In genomic region chr1:58903450-58904298, GRCh38 we compare ENCODE assay signal across 1 cellular context.
TF ChIP-seq lines count a peak whose summit lies in the region.

No MANE protein-coding gene starts in this region.

TF ChIP-seq in WTC11, 78 proteins besides CTCF, POLR2A, EP300 and RAD21 (continued from another document):
- TF ChIP-seq, protein P1, sequence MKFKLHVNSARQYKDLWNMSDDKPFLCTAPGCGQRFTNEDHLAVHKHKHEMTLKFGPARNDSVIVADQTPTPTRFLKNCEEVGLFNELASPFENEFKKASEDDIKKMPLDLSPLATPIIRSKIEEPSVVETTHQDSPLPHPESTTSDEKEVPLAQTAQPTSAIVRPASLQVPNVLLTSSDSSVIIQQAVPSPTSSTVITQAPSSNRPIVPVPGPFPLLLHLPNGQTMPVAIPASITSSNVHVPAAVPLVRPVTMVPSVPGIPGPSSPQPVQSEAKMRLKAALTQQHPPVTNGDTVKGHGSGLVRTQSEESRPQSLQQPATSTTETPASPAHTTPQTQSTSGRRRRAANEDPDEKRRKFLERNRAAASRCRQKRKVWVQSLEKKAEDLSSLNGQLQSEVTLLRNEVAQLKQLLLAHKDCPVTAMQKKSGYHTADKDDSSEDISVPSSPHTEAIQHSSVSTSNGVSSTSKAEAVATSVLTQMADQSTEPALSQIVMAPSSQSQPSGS (CRISPR knock-in tag; IDR thresholded peaks at IDR 0.05; ENCODE audit: borderline replicate concordance, low read depth) = no peak
- 0 out of 2 replicates have a peak, but pooled peaks have one; percentile 34 for TF ChIP-seq ZNF281 (CRISPR knock-in tag; IDR thresholded peaks at IDR 0.05)
- no peak for TF ChIP-seq ZSCAN18 (CRISPR knock-in tag; IDR thresholded peaks at IDR 0.05)
- no peak for TF ChIP-seq NFATC4 (CRISPR knock-in tag; IDR thresholded peaks at IDR 0.05)
- TF ChIP-seq FOXP1 (CRISPR knock-in tag; IDR thresholded peaks at IDR 0.05; ENCODE audit: borderline replicate concordance) = 0 out of 2 replicates have a peak, but pooled peaks have one; percentile 64
- peak; percentile 21; the same call in 1 of the 2 replicates for TF ChIP-seq MAX (CRISPR knock-in tag; IDR thresholded peaks at IDR 0.05)
- no peak for TF ChIP-seq NR2C2 (CRISPR knock-in tag; IDR thresholded peaks at IDR 0.05)
- TF ChIP-seq ZNF232 (CRISPR knock-in tag; IDR thresholded peaks at IDR 0.05) = peak; percentile 45; the same call in 1 of the 2 replicates
- TF ChIP-seq, protein P2, sequence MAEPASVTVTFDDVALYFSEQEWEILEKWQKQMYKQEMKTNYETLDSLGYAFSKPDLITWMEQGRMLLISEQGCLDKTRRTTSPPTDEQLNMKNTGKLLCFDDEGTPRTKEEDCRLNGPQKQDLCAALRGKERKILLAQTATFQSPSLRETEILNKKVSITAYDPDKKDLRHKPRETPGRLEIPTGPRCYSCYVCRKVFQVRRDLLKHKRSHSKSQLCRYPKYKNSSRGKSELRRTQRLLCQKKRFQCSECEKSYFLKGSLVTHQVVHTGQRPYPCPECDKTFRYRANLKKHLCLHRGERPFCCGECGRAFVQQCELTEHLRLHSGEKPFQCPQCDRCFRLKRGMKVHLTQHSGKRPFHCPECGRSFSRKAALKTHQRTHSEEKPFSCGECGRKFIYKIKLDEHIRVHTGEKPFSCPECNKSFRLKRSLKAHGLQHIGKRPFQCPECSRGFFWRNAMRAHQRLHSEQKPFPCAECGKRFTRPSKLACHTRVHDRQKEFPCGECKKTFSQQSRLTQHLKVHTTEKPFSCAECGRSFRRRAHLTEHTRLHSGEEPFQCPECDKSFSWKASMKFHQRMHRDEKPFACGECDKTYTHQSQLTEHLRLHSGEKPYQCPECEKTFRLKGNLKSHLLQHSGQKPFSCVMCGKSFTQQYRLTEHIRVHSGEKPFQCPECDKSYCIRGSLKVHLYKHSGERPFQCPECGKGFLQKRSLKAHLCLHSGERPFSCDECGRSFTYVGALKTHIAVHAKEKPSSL (CRISPR knock-in tag; conservative IDR thresholded peaks at IDR 0.05) = no peak
- TF ChIP-seq FOXP4 (CRISPR knock-in tag; IDR thresholded peaks at IDR 0.05) = 0 out of 2 replicates have a peak, but pooled peaks have one; percentile 40
- TF ChIP-seq, protein P3, sequence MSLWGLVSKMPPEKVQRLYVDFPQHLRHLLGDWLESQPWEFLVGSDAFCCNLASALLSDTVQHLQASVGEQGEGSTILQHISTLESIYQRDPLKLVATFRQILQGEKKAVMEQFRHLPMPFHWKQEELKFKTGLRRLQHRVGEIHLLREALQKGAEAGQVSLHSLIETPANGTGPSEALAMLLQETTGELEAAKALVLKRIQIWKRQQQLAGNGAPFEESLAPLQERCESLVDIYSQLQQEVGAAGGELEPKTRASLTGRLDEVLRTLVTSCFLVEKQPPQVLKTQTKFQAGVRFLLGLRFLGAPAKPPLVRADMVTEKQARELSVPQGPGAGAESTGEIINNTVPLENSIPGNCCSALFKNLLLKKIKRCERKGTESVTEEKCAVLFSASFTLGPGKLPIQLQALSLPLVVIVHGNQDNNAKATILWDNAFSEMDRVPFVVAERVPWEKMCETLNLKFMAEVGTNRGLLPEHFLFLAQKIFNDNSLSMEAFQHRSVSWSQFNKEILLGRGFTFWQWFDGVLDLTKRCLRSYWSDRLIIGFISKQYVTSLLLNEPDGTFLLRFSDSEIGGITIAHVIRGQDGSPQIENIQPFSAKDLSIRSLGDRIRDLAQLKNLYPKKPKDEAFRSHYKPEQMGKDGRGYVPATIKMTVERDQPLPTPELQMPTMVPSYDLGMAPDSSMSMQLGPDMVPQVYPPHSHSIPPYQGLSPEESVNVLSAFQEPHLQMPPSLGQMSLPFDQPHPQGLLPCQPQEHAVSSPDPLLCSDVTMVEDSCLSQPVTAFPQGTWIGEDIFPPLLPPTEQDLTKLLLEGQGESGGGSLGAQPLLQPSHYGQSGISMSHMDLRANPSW (CRISPR knock-in tag; conservative IDR thresholded peaks at IDR 0.05; ENCODE audit: low read depth) = no peak
